ENCODE assay signal across 20 cellular contexts in genomic region chr2:157267476-157267875, GRCh38. TPM values are rescaled to one million over a fixed set of nuclear protein-coding genes. Genes with fewer than 3 reads are reported as not detected.
A peak's percentile ranks its signal among the peaks of the same experiment; 100 is the strongest.
DNase-seq lines count a peak whose midpoint lies in the region; ATAC-seq and TF ChIP-seq lines count a peak whose summit lies in the region.
"Had no signal": no experiment of that assay in that cellular context is flagged by ENCODE, and none has a peak within 500 bp of the region (broad histone marks: within the 10 kb centered on the region; RNA-seq: fewer than 3 reads in every experiment).

No MANE protein-coding gene starts in this region.

- CTCF ChIA-PET in activated CD4-positive, alpha-beta T cell treated with anti-CD3 and anti-CD28 coated beads for 36 hours (lab: Charles Lee) = interaction anchor here (0.8 kb wide), 1 partner anchor 94 kb away, joined by 3 read pairs; no protein-coding TSS in a partner anchor
- CTCF ChIA-PET in activated CD4-positive, alpha-beta T cell treated with anti-CD3 and anti-CD28 coated beads, Interleukin-2, amount 10 ng/mL, durations not matched to agents 7 days and 5 days (lab: Charles Lee) = no interaction called here

- H3K27ac Mint-ChIP-seq in activated CD4-positive, alpha-beta T cell treated with anti-CD3 and anti-CD28 coated beads for 36 hours = no peak overlapping the region
- no peak overlapping the region for H3K27ac Mint-ChIP-seq in activated CD4-positive, alpha-beta T cell treated with anti-CD3 and anti-CD28 coated beads, Interleukin-2, amount 10 ng/mL, durations not matched to agents 7 days and 5 days
- H3K27ac Mint-ChIP-seq: CD8-positive, alpha-beta T cell had no signal

- no peaks in the 10 kb centered on the region for H3K27me3 Mint-ChIP-seq in activated CD4-positive, alpha-beta T cell treated with anti-CD3 and anti-CD28 coated beads for 36 hours
- H3K27me3 Mint-ChIP-seq in activated CD4-positive, alpha-beta T cell treated with anti-CD3 and anti-CD28 coated beads, Interleukin-2, amount 10 ng/mL, durations not matched to agents 7 days and 5 days = no peaks in the 10 kb centered on the region

- TF ChIP-seq CTCF in DND-41 (IDR thresholded peaks at IDR 0.05; ENCODE audit: borderline replicate concordance, extremely low read depth, low read length, poor library complexity, severe bottlenecking) (no peak), MM.1S (IDR thresholded peaks at IDR 0.05; ENCODE audit: low read length) (no peak)

- intact Hi-C loops in activated CD4-positive, alpha-beta T cell treated with anti-CD3 and anti-CD28 coated beads for 36 hours (cut with DNase I, micrococcal nuclease) = loop anchor here in 1 of 2 experiments (10.0 kb wide), 1 partner anchor 927 kb away; no protein-coding TSS in a partner anchor

- no peaks in the 10 kb centered on the region for H3K27me3 ChIP-seq in DND-41 (ENCODE audit: insufficient read depth, low read length, poor library complexity)
- no peaks in the 10 kb centered on the region for H3K27me3 ChIP-seq in MM.1S (replicated peaks; ENCODE audit: insufficient read depth, low read length)
- H3K27me3 ChIP-seq: BLaER1 had no signal

- H3K36me3 ChIP-seq in DND-41 (ENCODE audit: insufficient read depth, low read length) (no peaks in the 10 kb centered on the region), MM.1S (replicated peaks; ENCODE audit: insufficient read depth, low read length) (no peaks in the 10 kb centered on the region)
- H3K36me3 ChIP-seq: BLaER1 had no signal

- no peaks in the 10 kb centered on the region for H3F3A ChIP-seq in MM.1S (ENCODE audit: insufficient read depth, low read length)

- no peak for TF ChIP-seq POLR2A in erythroblast (IDR thresholded peaks at IDR 0.05; ENCODE audit: low read length)

- no peak overlapping the region for H3K9ac ChIP-seq in DND-41 (ENCODE audit: low read depth, low read length)
- H3K9ac ChIP-seq in MM.1S (ENCODE audit: low read length) = no peak overlapping the region
- H3K9ac ChIP-seq: BLaER1, GM23248 had no signal

- H3K27ac ChIP-seq in DND-41 (ENCODE audit: low read length) (no peak overlapping the region), MM.1S (ENCODE audit: low read length) (no peak overlapping the region)
- H3K27ac ChIP-seq: BLaER1, GM23248 had no signal

- H4K20me1 ChIP-seq in DND-41 (ENCODE audit: insufficient read depth, low read length) (no peaks in the 10 kb centered on the region), MM.1S (ENCODE audit: insufficient read depth, low read length) (no peaks in the 10 kb centered on the region)
- H4K20me1 ChIP-seq: BLaER1 had no signal

- no peaks in the 10 kb centered on the region for H3K9me3 Mint-ChIP-seq in activated CD4-positive, alpha-beta T cell treated with anti-CD3 and anti-CD28 coated beads for 36 hours (ENCODE audit: low read depth)
- H3K9me3 Mint-ChIP-seq in activated CD4-positive, alpha-beta T cell treated with anti-CD3 and anti-CD28 coated beads, Interleukin-2, amount 10 ng/mL, durations not matched to agents 7 days and 5 days = no peaks in the 10 kb centered on the region
- H3K9me3 Mint-ChIP-seq: CD8-positive, alpha-beta T cell had no signal

- no peak overlapping the region for H3K4me2 ChIP-seq in DND-41 (ENCODE audit: insufficient read depth, low read length)
- no peak overlapping the region for H3K4me2 ChIP-seq in MM.1S (ENCODE audit: low read depth, low read length)
- H3K4me2 ChIP-seq: BLaER1 had no signal

- no peaks in the 10 kb centered on the region for H3K9me2 ChIP-seq in MM.1S (replicated peaks; ENCODE audit: insufficient read depth, low read length)

- DNase-seq in activated CD4-positive, alpha-beta T cell treated with anti-CD3 and anti-CD28 coated beads for 36 hours = peak; percentile 42
- no peak for DNase-seq in activated CD4-positive, alpha-beta T cell treated with anti-CD3 and anti-CD28 coated beads, Interleukin-2, amount 10 ng/mL, durations not matched to agents 7 days and 5 days
- DNase-seq in DND-41 (peak; percentile 7), MM.1S (peak; percentile 47), erythroblast (lab: John Stamatoyannopoulos, UW) (peak; percentile 38 to 68), EL (no peak), HK-2 (ENCODE audit: unreplicated experiment) (no peak), UCSD-AML1 (lab: John Stamatoyannopoulos, UW; ENCODE audit: unreplicated experiment) (no peak)
- DNase-seq: CD8-positive, alpha-beta T cell; DMS79 treated with DMSO at 0.1 percent for 48 hours; GDM1; GM23248; KG1; NCI-H1092 treated with DMSO at 0.1 percent for 48 hours; NCI-H2081 treated with DMSO at 0.1 percent for 48 hours; NCI-H2227 treated with DMSO at 0.1 percent for 48 hours; NCI-H524 had no signal

- H3K4me3 ChIP-seq in DND-41 (ENCODE audit: low read depth in 1 of 2, low read length in 2 of 2) = no peak overlapping the region
- no peak overlapping the region for H3K4me3 ChIP-seq in MM.1S (ENCODE audit: low read length)
- H3K4me3 ChIP-seq: BLaER1, GM12878, GM23248 had no signal

- H3K79me2 ChIP-seq in DND-41 (ENCODE audit: insufficient read depth, low read length) (no peaks in the 10 kb centered on the region), MM.1S (ENCODE audit: low read length) (no peaks in the 10 kb centered on the region)

- POLR2A ChIA-PET in activated CD4-positive, alpha-beta T cell treated with anti-CD3 and anti-CD28 coated beads for 36 hours (lab: Charles Lee) = no interaction called here
- POLR2A ChIA-PET in activated CD4-positive, alpha-beta T cell treated with anti-CD3 and anti-CD28 coated beads, Interleukin-2, amount 10 ng/mL, durations not matched to agents 7 days and 5 days (lab: Charles Lee) = interaction anchor here (0.6 kb wide), 1 partner anchor 784 kb away, joined by 3 read pairs; no protein-coding TSS in a partner anchor

- H3K9me3 ChIP-seq in DND-41 (ENCODE audit: insufficient read depth, low read length, severe bottlenecking) (no peaks in the 10 kb centered on the region), MM.1S (replicated peaks; ENCODE audit: insufficient read depth, low read length) (no peaks in the 10 kb centered on the region)
- H3K9me3 ChIP-seq: BLaER1 had no signal

- no peaks in the 10 kb centered on the region for H3K4me1 ChIP-seq in DND-41 (ENCODE audit: insufficient read depth, low read length)
- no peaks in the 10 kb centered on the region for H3K4me1 ChIP-seq in MM.1S (ENCODE audit: low read length)

- ATAC-seq in activated CD4-positive, alpha-beta T cell treated with anti-CD3 and anti-CD28 coated beads for 36 hours = peak; percentile 45
- 0 out of 3 replicates have a peak, but pooled peaks have one; percentile 19 for ATAC-seq in DND-41 (ENCODE audit: insufficient read depth, low read depth)
- ATAC-seq: CD8-positive, alpha-beta T cell; GM12878 had no signal

- no peaks in the 10 kb centered on the region for H3K36me3 Mint-ChIP-seq in activated CD4-positive, alpha-beta T cell treated with anti-CD3 and anti-CD28 coated beads for 36 hours (ENCODE audit: low read depth)
- no peaks in the 10 kb centered on the region for H3K36me3 Mint-ChIP-seq in activated CD4-positive, alpha-beta T cell treated with anti-CD3 and anti-CD28 coated beads, Interleukin-2, amount 10 ng/mL, durations not matched to agents 7 days and 5 days (ENCODE audit: low read depth)
- H3K36me3 Mint-ChIP-seq: CD8-positive, alpha-beta T cell had no signal

- no peak overlapping the region for H3K4me3 Mint-ChIP-seq in activated CD4-positive, alpha-beta T cell treated with anti-CD3 and anti-CD28 coated beads for 36 hours
- no peak overlapping the region for H3K4me3 Mint-ChIP-seq in activated CD4-positive, alpha-beta T cell treated with anti-CD3 and anti-CD28 coated beads, Interleukin-2, amount 10 ng/mL, durations not matched to agents 7 days and 5 days
- H3K4me3 Mint-ChIP-seq: CD8-positive, alpha-beta T cell had no signal

- peaks cover 28% of the 10 kb centered on the region for H3K4me1 Mint-ChIP-seq in activated CD4-positive, alpha-beta T cell treated with anti-CD3 and anti-CD28 coated beads for 36 hours
- H3K4me1 Mint-ChIP-seq in activated CD4-positive, alpha-beta T cell treated with anti-CD3 and anti-CD28 coated beads, Interleukin-2, amount 10 ng/mL, durations not matched to agents 7 days and 5 days = peaks cover 22% of the 10 kb centered on the region

- H2AFZ ChIP-seq in DND-41 (ENCODE audit: low read depth, low read length) = no peak overlapping the region
- H2AFZ ChIP-seq in MM.1S (ENCODE audit: low read length) = no peak overlapping the region
- H2AFZ ChIP-seq: GM23248 had no signal

RNA-seq across cellular contexts. Expression of gene GALNT5, which starts 10.0 kb away (rescaled TPM):
- total RNA-seq in activated CD4-positive, alpha-beta T cell treated with anti-CD3 and anti-CD28 coated beads for 36 hours = under 1 TPM in 1 of 2 experiments, not detected in 1; 0.04 TPM
- not detected for total RNA-seq in activated CD4-positive, alpha-beta T cell treated with anti-CD3 and anti-CD28 coated beads, Interleukin-2, amount 10 ng/mL, durations not matched to agents 7 days and 5 days
- total RNA-seq: CD8-positive, alpha-beta T cell; MCF 10A had no signal

RNA-seq across cellular contexts. Expression of gene ERMN, which starts 58.1 kb away (rescaled TPM):
- 1 to 10 TPM; 1.0 to 1.8 TPM for total RNA-seq in activated CD4-positive, alpha-beta T cell treated with anti-CD3 and anti-CD28 coated beads for 36 hours
- total RNA-seq in activated CD4-positive, alpha-beta T cell treated with anti-CD3 and anti-CD28 coated beads, Interleukin-2, amount 10 ng/mL, durations not matched to agents 7 days and 5 days = 1 to 10 TPM; 2.7 to 3.5 TPM
- total RNA-seq: GM23248, MCF 10A had no signal

Comparison
In these comparisons a context has a peak if more than half of its experiments do, and no peak if none do; other contexts are left out.
1. DNase-seq: peak in activated CD4-positive, alpha-beta T cell treated with anti-CD3 and anti-CD28 coated beads for 36 hours (single experiment), DND-41 (single experiment), MM.1S (single experiment) and erythroblast (2 of 2); none in activated CD4-positive, alpha-beta T cell treated with anti-CD3 and anti-CD28 coated beads, Interleukin-2, amount 10 ng/mL, durations not matched to agents 7 days and 5 days (single experiment), EL (single experiment), HK-2 (single experiment) and UCSD-AML1 (single experiment).